Comparison of ENCODE assay signal across 8 cellular contexts in the genomic region with DNA sequence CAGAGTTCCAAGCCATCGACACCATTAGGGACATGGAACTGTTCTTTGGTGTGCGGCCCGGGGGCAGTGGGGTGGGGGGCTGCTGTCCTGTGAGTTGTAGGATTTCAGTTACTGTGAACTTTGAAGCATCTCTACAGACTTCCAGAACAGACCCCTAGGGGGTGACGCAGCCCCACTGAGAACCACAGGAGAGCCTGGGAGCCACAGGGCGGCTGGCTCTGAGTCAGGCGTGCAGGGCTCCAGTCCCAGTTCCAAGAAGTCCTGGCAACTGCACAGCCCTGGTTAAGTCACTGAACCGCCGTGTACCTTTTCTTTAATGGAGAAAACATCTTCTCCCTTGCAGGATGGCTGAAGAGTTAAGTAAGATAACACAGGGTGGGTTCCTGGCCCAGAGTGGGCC. TPM values are rescaled to one million over a fixed set of nuclear protein-coding genes. Genes with fewer than 3 reads are reported as not detected.
DNase-seq lines count a peak whose midpoint lies in the region; ATAC-seq and TF ChIP-seq lines count a peak whose summit lies in the region.

No MANE protein-coding gene starts in this region.

- H3K4me1 ChIP-seq in PC-9 (replicated peaks; ENCODE audit: insufficient read depth) = peaks cover 17% of the 10 kb centered on the region
- H3K4me1 ChIP-seq in naive thymus-derived CD4-positive, alpha-beta T cell (ENCODE audit: control insufficient read depth in 2 of 2, insufficient read depth in 2 of 2, low read length in 2 of 2) = no peaks in the 10 kb centered on the region

- H3K27ac Mint-ChIP-seq in naive thymus-derived CD4-positive, alpha-beta T cell = no peak overlapping the region

- H3K27ac ChIP-seq in PC-9 = no peak overlapping the region
- H3K27ac ChIP-seq in naive thymus-derived CD4-positive, alpha-beta T cell (ENCODE audit: low read depth, low read length) = no peak overlapping the region

- 0 out of 2 replicates have a peak, but pooled peaks cover 4% of the 10 kb centered on the region for H3F3A ChIP-seq in PC-9 (ENCODE audit: insufficient read depth, low read depth)

- DNase-seq in PC-9 (peak in 1 of 2 experiments; percentile 42), middle frontal gyrus (ENCODE audit: extremely low spot score, low spot score) (no peak)
- no peak for DNase-seq in naive thymus-derived CD4-positive, alpha-beta T cell
- DNase-seq in central memory CD4-positive, alpha-beta T cell = no peak
- DNase-seq in stimulated activated CD4-positive, alpha-beta T cell treated with anti-CD3 and anti-CD28 coated beads, Interleukin-2, amount 100 ng/mL, for 24 hours = no peak

- no peaks in the 10 kb centered on the region for H3K36me3 Mint-ChIP-seq in naive thymus-derived CD4-positive, alpha-beta T cell

- POLR2A ChIA-PET in PC-9 (lab: Charles Lee; ENCODE audit: unreplicated experiment) = no interaction called here
- POLR2A ChIA-PET in naive thymus-derived CD4-positive, alpha-beta T cell (lab: Charles Lee) = no interaction called here

- BruUV-seq in PC-9 (replicated peaks; lab: Mats Ljungman, UMichigan) = no TSS peak

- H3K4me1 Mint-ChIP-seq in naive thymus-derived CD4-positive, alpha-beta T cell = peaks cover 0 to 2% (median 0%) of the 10 kb centered on the region in 7 donors

- intact Hi-C loops in PC-9 (cut with micrococcal nuclease; ENCODE audit: unreplicated experiment) = loop anchor here (1.0 to 5.0 kb wide), 5 partner anchors 46 to 771 kb away; no protein-coding TSS in a partner anchor
- intact Hi-C loops in naive thymus-derived CD4-positive, alpha-beta T cell (cut with micrococcal nuclease) = no loop called here

- H3K4me3 Mint-ChIP-seq in naive thymus-derived CD4-positive, alpha-beta T cell = no peak overlapping the region

- H3K9me2 ChIP-seq in PC-9 (ENCODE audit: insufficient read depth) = no peaks in the 10 kb centered on the region

- H3K4me3 ChIP-seq in GM12875 (ENCODE audit: low read depth, low read length) (no peak overlapping the region), PC-9 (no peak overlapping the region)
- H3K4me3 ChIP-seq in naive thymus-derived CD4-positive, alpha-beta T cell (ENCODE audit: low read length) = no peak overlapping the region

- ATAC-seq in esophagus mucosa (peak; percentile 78), GM19328 (IDR thresholded peaks at IDR 0.05; ENCODE audit: unreplicated experiment) (no peak)
- peak; percentile 38 for ATAC-seq in naive thymus-derived CD4-positive, alpha-beta T cell

- no peaks in the 10 kb centered on the region for H4K20me1 ChIP-seq in PC-9 (ENCODE audit: insufficient read depth)

- H3K27me3 Mint-ChIP-seq in naive thymus-derived CD4-positive, alpha-beta T cell = peaks cover 0 to 11% (median 0%) of the 10 kb centered on the region in 5 donors

- CTCF ChIA-PET in PC-9 (lab: Charles Lee) = no interaction called here
- CTCF ChIA-PET in naive thymus-derived CD4-positive, alpha-beta T cell (lab: Charles Lee) = no interaction called here

- no peaks in the 10 kb centered on the region for H3K9me3 ChIP-seq in PC-9 (ENCODE audit: insufficient read depth, low read depth)
- no peaks in the 10 kb centered on the region for H3K9me3 ChIP-seq in naive thymus-derived CD4-positive, alpha-beta T cell (ENCODE audit: control insufficient read depth in 2 of 3, low read length in 3 of 3)

- H3K27me3 ChIP-seq in PC-9 (ENCODE audit: insufficient read depth, low read depth) = no peaks in the 10 kb centered on the region
- H3K27me3 ChIP-seq in naive thymus-derived CD4-positive, alpha-beta T cell (ENCODE audit: control insufficient read depth in 2 of 2, insufficient read depth in 2 of 2, low read length in 2 of 2) = no peaks in the 10 kb centered on the region

- TF ChIP-seq CTCF in GM12875 (IDR thresholded peaks at IDR 0.05; ENCODE audit: borderline replicate concordance, insufficient read depth, low read depth, low read length) (peak; percentile 21; the same call in 1 of the 2 replicates), PC-9 (conservative IDR thresholded peaks at IDR 0.05) (0 out of 2 replicates have a peak, but pooled peaks have one; percentile 33)

- no peaks in the 10 kb centered on the region for H3K36me3 ChIP-seq in PC-9 (ENCODE audit: low read depth)
- H3K36me3 ChIP-seq in naive thymus-derived CD4-positive, alpha-beta T cell (ENCODE audit: control insufficient read depth in 2 of 3, insufficient read depth in 3 of 3, low read length in 3 of 3) = no peaks in the 10 kb centered on the region

- no peak overlapping the region for H2AFZ ChIP-seq in PC-9

- H3K79me2 ChIP-seq in PC-9 (ENCODE audit: low read depth) = no peaks in the 10 kb centered on the region

- H3K4me2 ChIP-seq in PC-9 = no peak overlapping the region

- H3K9me3 Mint-ChIP-seq in naive thymus-derived CD4-positive, alpha-beta T cell = peaks cover 0 to 2% (median 0%) of the 10 kb centered on the region in 11 donors

RNA-seq across cellular contexts. Expression of a gene that starts 23.5 kb away (rescaled TPM):
- total RNA-seq in PC-9 (2021) (not detected in 2 replicates), esophagus mucosa (not detected)
- not detected for total RNA-seq in naive thymus-derived CD4-positive, alpha-beta T cell
- polyA plus RNA-seq in naive thymus-derived CD4-positive, alpha-beta T cell = not detected
